In the genomic region with DNA sequence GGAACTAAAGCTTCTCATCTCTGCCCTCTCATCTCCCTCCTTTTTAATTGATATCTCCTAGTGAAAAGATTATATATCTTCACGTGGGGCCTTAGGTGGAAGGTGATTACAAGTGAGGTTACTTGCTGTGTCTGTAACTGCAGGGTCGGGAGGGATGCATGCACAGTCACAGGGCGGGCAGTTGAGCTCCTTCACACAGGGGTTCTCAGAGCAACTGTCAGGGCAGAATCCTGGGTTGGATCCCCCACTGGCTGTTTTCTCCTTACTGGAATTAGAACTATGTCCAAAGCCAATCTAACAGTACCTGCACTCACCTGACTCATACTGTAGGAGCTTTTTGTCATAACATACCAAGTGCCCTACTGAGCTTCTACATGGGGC, we compare ENCODE assay signal across 24 cellular contexts.
"Had no signal": no experiment of that assay in that cellular context is flagged by ENCODE, and none has a peak within 500 bp of the region (broad histone marks: within the 10 kb centered on the region; RNA-seq: fewer than 3 reads in every experiment).

No MANE protein-coding gene starts in this region.

- H3K9me3 Mint-ChIP-seq: immature natural killer cell; mesothelial cell of epicardium; natural killer cell treated with Interleukin-12 subunit alpha and Interleukin-12 subunit beta and Interleukin-15 and Interleukin-18, amount 100 ng/mL, for 72 hours; neural crest cell; stimulated activated naive CD8-positive, alpha-beta T cell treated with anti-CD3 and anti-CD28 coated beads, Interleukin-15, Interleukin-2, amounts not matched to agents 100 ng/mL and 50 ng/mL, for 24 hours had no signal

- H3K9me3 ChIP-seq: left ventricle myocardium inferior, pancreas, right atrium auricular region, right lobe of liver, suprapubic skin, thoracic aorta, tibial artery, upper lobe of right lung had no signal

- ATAC-seq: naive thymus-derived CD4-positive, alpha-beta T cell; upper lobe of right lung had no signal

- H3K4me1 Mint-ChIP-seq: immature natural killer cell, neural crest cell had no signal

- H3K27me3 ChIP-seq: pancreas, right atrium auricular region, right lobe of liver, suprapubic skin, tibial artery, upper lobe of right lung had no signal

- H3K36me3 Mint-ChIP-seq: immature natural killer cell; mesothelial cell of epicardium; natural killer cell treated with Interleukin-12 subunit alpha and Interleukin-12 subunit beta and Interleukin-15 and Interleukin-18, amount 100 ng/mL, for 72 hours had no signal

- H3K27ac ChIP-seq: left ventricle myocardium inferior, right atrium auricular region, right lobe of liver, suprapubic skin, thoracic aorta, tibial artery, upper lobe of right lung had no signal

- H3K4me3 ChIP-seq: left ventricle myocardium inferior, lung, pancreas, right atrium auricular region, right lobe of liver, smooth muscle cell, suprapubic skin, thoracic aorta, tibial artery, upper lobe of right lung had no signal

- DNase-seq: head of caudate nucleus; immature natural killer cell; left ventricle myocardium inferior; mesendoderm; naive thymus-derived CD4-positive, alpha-beta T cell; nucleus accumbens; pancreas; right lobe of liver; stimulated activated CD4-positive, alpha-beta T cell treated with anti-CD3 and anti-CD28 coated beads, Interleukin-1b, Interleukin-23, amount 100 ng/mL, for 48 hours; stimulated activated CD4-positive, alpha-beta T cell treated with anti-CD3 and anti-CD28 coated beads, Interleukin-2, amount 100 ng/mL, for 48 hours; stimulated activated CD4-positive, alpha-beta T cell treated with anti-CD3 and anti-CD28 coated beads, Interleukin-4, amount 100 ng/mL, for 4 hours; stimulated activated CD8-positive, alpha-beta memory T cell treated with anti-CD3 and anti-CD28 coated beads, Interleukin-4, amount 100 ng/mL, for 48 hours; stimulated activated naive CD4-positive, alpha-beta T cell; tibial artery; upper lobe of right lung had no signal

- H3K4me3 Mint-ChIP-seq: immature natural killer cell; mesothelial cell of epicardium; naive thymus-derived CD4-positive, alpha-beta T cell; natural killer cell treated with Interleukin-12 subunit alpha and Interleukin-12 subunit beta and Interleukin-15 and Interleukin-18, amount 100 ng/mL, for 72 hours; neural crest cell; stimulated activated naive CD8-positive, alpha-beta T cell treated with anti-CD3 and anti-CD28 coated beads, Interleukin-15, Interleukin-2, amounts not matched to agents 100 ng/mL and 50 ng/mL, for 24 hours had no signal

- H3K36me3 ChIP-seq: left ventricle myocardium inferior, pancreas, right atrium auricular region, right lobe of liver, suprapubic skin, thoracic aorta, tibial artery, upper lobe of right lung had no signal

- H3K4me1 ChIP-seq: left ventricle myocardium inferior, right atrium auricular region, right lobe of liver, suprapubic skin, tibial artery, upper lobe of right lung had no signal

- H3K27ac Mint-ChIP-seq: immature natural killer cell; mesothelial cell of epicardium; naive thymus-derived CD4-positive, alpha-beta T cell; natural killer cell treated with Interleukin-12 subunit alpha and Interleukin-12 subunit beta and Interleukin-15 and Interleukin-18, amount 100 ng/mL, for 72 hours; stimulated activated naive CD8-positive, alpha-beta T cell treated with anti-CD3 and anti-CD28 coated beads, Interleukin-15, Interleukin-2, amounts not matched to agents 100 ng/mL and 50 ng/mL, for 24 hours had no signal
